Comparison of ENCODE assay signal across 13 cellular contexts in the genomic region with DNA sequence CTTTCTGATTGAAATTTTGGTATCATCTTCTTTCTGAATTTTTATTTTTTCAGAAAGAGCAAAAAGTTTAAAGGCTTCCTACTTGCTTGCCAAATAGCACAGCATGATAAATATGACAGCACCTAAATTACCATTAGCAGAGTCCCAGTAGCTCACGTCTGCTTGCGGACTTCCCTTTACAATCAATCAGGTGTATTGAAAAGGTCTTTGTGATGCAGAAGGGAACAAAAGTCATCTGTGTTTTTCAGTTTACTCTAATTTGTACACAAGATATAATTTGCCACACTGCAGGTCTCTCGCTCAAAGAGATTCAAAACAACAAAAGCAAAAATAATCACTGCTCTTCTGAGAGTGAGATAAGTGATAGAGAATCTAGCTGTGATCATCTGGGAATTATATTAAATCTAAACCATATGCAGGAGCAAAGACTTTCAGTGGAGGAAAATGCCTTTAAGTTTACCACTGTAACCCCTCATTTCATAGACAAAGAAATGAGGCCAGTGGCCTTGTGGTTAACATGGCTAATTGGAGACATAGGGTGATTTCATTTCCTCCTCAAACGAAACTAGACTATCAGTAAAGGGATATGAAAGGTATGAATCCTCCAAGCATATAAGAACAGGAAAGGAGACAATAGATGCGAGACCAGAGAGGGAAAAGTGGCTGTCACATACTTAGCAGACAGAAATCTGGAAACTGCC.
DNase-seq lines count a peak whose midpoint lies in the region; ATAC-seq, FAIRE-seq and TF ChIP-seq lines count a peak whose summit lies in the region.
"Had no signal": no experiment of that assay in that cellular context is flagged by ENCODE, and none has a peak within 500 bp of the region (broad histone marks: within the 10 kb centered on the region; RNA-seq: fewer than 3 reads in every experiment).

No MANE protein-coding gene starts in this region.

- no peak for TF ChIP-seq CTCF in GM06990 (IDR thresholded peaks at IDR 0.05; ENCODE audit: insufficient read depth, low read length, poor library complexity, severe bottlenecking)
- TF ChIP-seq CTCF in testis (IDR thresholded peaks at IDR 0.05): no peak
- TF ChIP-seq CTCF in dorsolateral prefrontal cortex (IDR thresholded peaks at IDR 0.05 in 54 of 56, conservative IDR thresholded peaks at IDR 0.05 in 2 of 56; ENCODE audit: low read depth in 1 of 56, partially characterized antibody in 56 of 56): no peak

- H3K4me3 ChIP-seq in GM06990 (replicated peaks; ENCODE audit: low read depth, low read length) (no peak overlapping the region), testis (no peak overlapping the region), dorsolateral prefrontal cortex (no peak overlapping the region)
- H3K4me3 ChIP-seq: stomach had no signal

- no peaks in the 10 kb centered on the region for H3K4me1 Mint-ChIP-seq in activated T-helper 17 cell treated with anti-CD3 and anti-CD28 coated beads, Interleukin-2, amount 50 U/mL, for 72 hours

- no peaks in the 10 kb centered on the region for H3K9me3 Mint-ChIP-seq in activated T-helper 17 cell treated with anti-CD3 and anti-CD28 coated beads, Interleukin-2, amount 50 U/mL, for 72 hours

- no peak for TF ChIP-seq POLR2A in testis (IDR thresholded peaks at IDR 0.05)

- no peaks in the 10 kb centered on the region for H3K4me1 ChIP-seq in testis
- H3K4me1 ChIP-seq: stomach had no signal

- no peaks in the 10 kb centered on the region for H3K9me3 ChIP-seq in testis
- H3K9me3 ChIP-seq: stomach had no signal

- DNase-seq in GM06990 (ENCODE audit: extremely low read depth, insufficient read length) (peak; percentile 74), GM19239 (ENCODE audit: insufficient read length, low spot score) (peak; percentile 13), testis (no peak), UCSD-AML1 (lab: John Stamatoyannopoulos, UW; ENCODE audit: unreplicated experiment) (no peak), dorsolateral prefrontal cortex (no peak)
- DNase-seq: erythroblast; naive thymus-derived CD8-positive, alpha-beta T cell; NCI-H226; stimulated activated CD4-positive, alpha-beta T cell treated with anti-CD3 and anti-CD28 coated beads, Interleukin-15, amount 100 ng/mL, for 24 hours; stomach had no signal

- no peak overlapping the region for H3K27ac Mint-ChIP-seq in activated T-helper 17 cell treated with anti-CD3 and anti-CD28 coated beads, Interleukin-2, amount 50 U/mL, for 72 hours
- H3K27ac Mint-ChIP-seq: naive thymus-derived CD8-positive, alpha-beta T cell had no signal

- H3K36me3 ChIP-seq in GM06990 (ENCODE audit: control insufficient read depth, insufficient read depth, low read length) (no peaks in the 10 kb centered on the region), testis (ENCODE audit: low read depth, missing control alignments) (no peaks in the 10 kb centered on the region)
- H3K36me3 ChIP-seq: stomach had no signal

- FAIRE-seq in GM19239 (lab: Jason Lieb, UNC): peak; percentile 57

- no peak overlapping the region for H3K4me3 Mint-ChIP-seq in activated T-helper 17 cell treated with anti-CD3 and anti-CD28 coated beads, Interleukin-2, amount 50 U/mL, for 72 hours
- H3K4me3 Mint-ChIP-seq: naive thymus-derived CD8-positive, alpha-beta T cell had no signal

- peaks cover 11% of the 10 kb centered on the region for H3K27me3 Mint-ChIP-seq in activated T-helper 17 cell treated with anti-CD3 and anti-CD28 coated beads, Interleukin-2, amount 50 U/mL, for 72 hours

- no peaks in the 10 kb centered on the region for H3K36me3 Mint-ChIP-seq in activated T-helper 17 cell treated with anti-CD3 and anti-CD28 coated beads, Interleukin-2, amount 50 U/mL, for 72 hours (ENCODE audit: low read depth)
- H3K36me3 Mint-ChIP-seq: naive thymus-derived CD8-positive, alpha-beta T cell had no signal

- ATAC-seq in HG02642 (IDR thresholded peaks at IDR 0.05; ENCODE audit: poor library complexity, unreplicated experiment): peak; percentile 92
- peak; percentile 97 for ATAC-seq in HG03442 (IDR thresholded peaks at IDR 0.05; ENCODE audit: unreplicated experiment)
- ATAC-seq in activated T-helper 17 cell treated with anti-CD3 and anti-CD28 coated beads, Interleukin-2, amount 50 U/mL, for 72 hours (replicated peaks): no peak
- ATAC-seq: naive thymus-derived CD8-positive, alpha-beta T cell had no signal

- H3K27me3 ChIP-seq in GM06990 (replicated peaks; ENCODE audit: control insufficient read depth, insufficient read depth, low read length) (no peaks in the 10 kb centered on the region; the same call in 1 of the 2 replicates), testis (no peaks in the 10 kb centered on the region), dorsolateral prefrontal cortex (no peaks in the 10 kb centered on the region)
- H3K27me3 ChIP-seq: stomach had no signal

- intact Hi-C loops in testis (cut with DNase I; ENCODE audit: low total_unique reads): no loop called here
- intact Hi-C loops in dorsolateral prefrontal cortex (cut with DNase I): no loop called here

- H3K27ac ChIP-seq in testis (no peak overlapping the region), dorsolateral prefrontal cortex (no peak overlapping the region)
- H3K27ac ChIP-seq: stomach had no signal

- WGBS in testis, 2 donors: 77 to 88% methylated on average over 5 of the region's 5 CpGs

Comparison
In these comparisons a context has a peak if more than half of its experiments do, and no peak if none do; other contexts are left out.
1. DNase-seq: peak in GM06990 (single experiment) and GM19239 (single experiment); none in testis (single experiment), UCSD-AML1 (single experiment) and dorsolateral prefrontal cortex (0 of 10).